In genomic region chr1:2642560-2643413, GRCh38 we compare ENCODE assay signal across 8 cellular contexts.
DNase-seq lines count a peak whose midpoint lies in the region; ATAC-seq and TF ChIP-seq lines count a peak whose summit lies in the region.

No MANE protein-coding gene starts in this region.

- in situ Hi-C loops in astrocyte of the cerebellum (cut with HindIII; ENCODE audit: low sequenced_read_pairs): no loop called here

- DNase-seq in NCI-H1930 (lab: John Stamatoyannopoulos, UW) (peak; percentile 77 to 89), T-helper 22 cell (ENCODE audit: low read depth) (peak; percentile 91), astrocyte of the cerebellum (ENCODE audit: low read depth) (peak; percentile 77), hippocampal formation (lab: John Stamatoyannopoulos, UW) (peak; percentile 58 to 82), retina (peak; percentile 96), cortex of kidney (lab: John Stamatoyannopoulos, UW) (no peak)

- peak; percentile 86 for ATAC-seq in GM18502 (IDR thresholded peaks at IDR 0.05; ENCODE audit: poor library complexity, unreplicated experiment)
- ATAC-seq in HG02970 (IDR thresholded peaks at IDR 0.05; ENCODE audit: low FRiP score, unreplicated experiment): peak; percentile 85

- H3K4me3 ChIP-seq in astrocyte of the cerebellum (ENCODE audit: low read depth, low read length): peak overlapping the region; percentile 88

- no peak for TF ChIP-seq CTCF in astrocyte of the cerebellum (IDR thresholded peaks at IDR 0.05; ENCODE audit: low read depth, low read length, missing control alignments)
